In genomic region chr22:49807780-49808708, GRCh38 we compare ENCODE assay signal across 12 cellular contexts. TPM values are rescaled to one million over a fixed set of nuclear protein-coding genes. Genes with fewer than 3 reads are reported as not detected.
A peak's percentile ranks its signal among the peaks of the same experiment; 100 is the strongest.
DNase-seq lines count a peak whose midpoint lies in the region; ATAC-seq lines count a peak whose summit lies in the region.
"Had no signal": no experiment of that assay in that cellular context is flagged by ENCODE, and none has a peak within 500 bp of the region (broad histone marks: within the 10 kb centered on the region; RNA-seq: fewer than 3 reads in every experiment).

No MANE protein-coding gene starts in this region.

- no peaks in the 10 kb centered on the region for H3K9me2 ChIP-seq in GM23248 (ENCODE audit: insufficient read depth)

- in situ Hi-C loops in GM23248 (cut with MboI): no loop called here

- H3K27ac Mint-ChIP-seq in CD8-positive, alpha-beta memory T cell: peak overlapping the region; percentile 66 to 90 (median 78)
- H3K27ac Mint-ChIP-seq in activated naive CD8-positive, alpha-beta T cell treated with anti-CD3 and anti-CD28 coated beads, Interleukin-2, amount 10 ng/mL, durations not matched to agents 7 days and 5 days: peak overlapping the region; percentile 79
- H3K27ac Mint-ChIP-seq in naive thymus-derived CD4-positive, alpha-beta T cell: peak overlapping the region; percentile 78 to 98 (median 91)

- intact Hi-C loops in naive thymus-derived CD4-positive, alpha-beta T cell (cut with micrococcal nuclease): loop anchor here (1.0 to 5.0 kb wide), 6 partner anchors 19 to 110 kb away; partner anchors contain the start of genes ZBED4 (in 2 of the 2), ALG12 (in 1 of the 2), BRD1 (in 1 of the 2) and CRELD2 (in 1 of the 2)

- peaks cover 69 to 91% (median 82%) of the 10 kb centered on the region in 3 donors for H3K4me1 Mint-ChIP-seq in CD8-positive, alpha-beta memory T cell
- peaks cover 51% of the 10 kb centered on the region for H3K4me1 Mint-ChIP-seq in activated naive CD8-positive, alpha-beta T cell treated with anti-CD3 and anti-CD28 coated beads, Interleukin-2, amount 10 ng/mL, durations not matched to agents 7 days and 5 days
- peaks cover 58 to 91% (median 76%) of the 10 kb centered on the region in 7 donors for H3K4me1 Mint-ChIP-seq in naive thymus-derived CD4-positive, alpha-beta T cell

- peak; percentile 86 for ATAC-seq in activated naive CD8-positive, alpha-beta T cell treated with anti-CD3 and anti-CD28 coated beads, Interleukin-2, amount 10 ng/mL, durations not matched to agents 7 days and 5 days (ENCODE audit: low read depth)
- ATAC-seq in naive thymus-derived CD4-positive, alpha-beta T cell: peak; percentile 76

- H2AFZ ChIP-seq in GM23248: no peak overlapping the region

- WGBS in GM23248 (ENCODE audit: low coverage in 1 of 2, low lambda C conversion rate in 2 of 2, missing lambda C conversion rate in 2 of 2), 2 experiments: 91 to 92% methylated on average over 14 of the region's 14 CpGs

- H3K27me3 ChIP-seq in CD8-positive, alpha-beta memory T cell (ENCODE audit: insufficient read depth, low read length, poor library complexity, severe bottlenecking): no peaks in the 10 kb centered on the region
- H3K27me3 ChIP-seq in naive thymus-derived CD4-positive, alpha-beta T cell (ENCODE audit: control insufficient read depth in 2 of 2, insufficient read depth in 2 of 2, low read length in 2 of 2): no peaks in the 10 kb centered on the region
- H3K27me3 ChIP-seq in GM23248 (replicated peaks; ENCODE audit: insufficient read depth): no peaks in the 10 kb centered on the region

- H3K36me3 ChIP-seq in CD8-positive, alpha-beta memory T cell (ENCODE audit: insufficient read depth, low read length): peaks cover 7% of the 10 kb centered on the region
- peaks cover 0 to 12% (median 0%) of the 10 kb centered on the region in 3 experiments for H3K36me3 ChIP-seq in naive thymus-derived CD4-positive, alpha-beta T cell (ENCODE audit: control insufficient read depth in 2 of 3, insufficient read depth in 3 of 3, low read length in 3 of 3)
- H3K36me3 ChIP-seq in GM23248 (ENCODE audit: low read depth): no peaks in the 10 kb centered on the region; the same call in 1 of the 2 replicates

- H4K20me1 ChIP-seq in GM23248 (ENCODE audit: insufficient read depth): peaks cover 57% of the 10 kb centered on the region

- peak in 4 of 5 donors; percentile 28 to 72 (median 68) for DNase-seq in CD8-positive, alpha-beta memory T cell
- DNase-seq in T-helper 22 cell (ENCODE audit: low read depth) (peak; percentile 23), EL (no peak), NOMO-1 (lab: John Stamatoyannopoulos, UW; ENCODE audit: unreplicated experiment in 2 of 2) (no peak), NCI-H1105 treated with DMSO at 0.1 percent for 48 hours (lab: John Stamatoyannopoulos, UW) (no peak), GM23248 (no peak)
- no peak for DNase-seq in activated naive CD8-positive, alpha-beta T cell treated with anti-CD3 and anti-CD28 coated beads, Interleukin-2, amount 10 ng/mL, durations not matched to agents 7 days and 5 days
- peak in 7 of 9 donors; percentile 64 to 85 (median 78) for DNase-seq in naive thymus-derived CD4-positive, alpha-beta T cell
- DNase-seq: dermis blood vessel endothelial cell, NCI-H187 treated with DMSO at 0.1 percent for 48 hours had no signal

- peaks cover 100% of the 10 kb centered on the region for H3K79me2 ChIP-seq in GM23248 (ENCODE audit: insufficient read depth)

- peak overlapping the region; percentile 17 to 66 (median 49) for H3K4me3 Mint-ChIP-seq in CD8-positive, alpha-beta memory T cell
- peak overlapping the region; percentile 29 for H3K4me3 Mint-ChIP-seq in activated naive CD8-positive, alpha-beta T cell treated with anti-CD3 and anti-CD28 coated beads, Interleukin-2, amount 10 ng/mL, durations not matched to agents 7 days and 5 days
- H3K4me3 Mint-ChIP-seq in naive thymus-derived CD4-positive, alpha-beta T cell: peak overlapping the region; percentile 61 to 81 (median 68)

- no peaks in the 10 kb centered on the region for H3K9me3 Mint-ChIP-seq in CD8-positive, alpha-beta memory T cell
- no peaks in the 10 kb centered on the region for H3K9me3 Mint-ChIP-seq in activated naive CD8-positive, alpha-beta T cell treated with anti-CD3 and anti-CD28 coated beads, Interleukin-2, amount 10 ng/mL, durations not matched to agents 7 days and 5 days
- H3K9me3 Mint-ChIP-seq in naive thymus-derived CD4-positive, alpha-beta T cell: no peaks in the 10 kb centered on the region

- CTCF ChIA-PET in CD8-positive, alpha-beta memory T cell (lab: Charles Lee): no interaction called here
- CTCF ChIA-PET in naive thymus-derived CD4-positive, alpha-beta T cell (lab: Charles Lee): interaction anchor here (0.6 to 0.9 kb wide), 2 partner anchors 13 to 76 kb away, joined by 3 read pairs; no protein-coding TSS in a partner anchor

- H3K9ac ChIP-seq in GM23248: no peak overlapping the region

- H3K27me3 Mint-ChIP-seq in CD8-positive, alpha-beta memory T cell: no peaks in the 10 kb centered on the region
- no peaks in the 10 kb centered on the region for H3K27me3 Mint-ChIP-seq in activated naive CD8-positive, alpha-beta T cell treated with anti-CD3 and anti-CD28 coated beads, Interleukin-2, amount 10 ng/mL, durations not matched to agents 7 days and 5 days
- H3K27me3 Mint-ChIP-seq in naive thymus-derived CD4-positive, alpha-beta T cell: no peaks in the 10 kb centered on the region

- peaks cover 24% of the 10 kb centered on the region for H3F3A ChIP-seq in GM23248 (ENCODE audit: insufficient read depth)

- H3K36me3 Mint-ChIP-seq in CD8-positive, alpha-beta memory T cell: peaks cover 3 to 52% (median 6%) of the 10 kb centered on the region in 3 donors
- peaks cover 26% of the 10 kb centered on the region for H3K36me3 Mint-ChIP-seq in activated naive CD8-positive, alpha-beta T cell treated with anti-CD3 and anti-CD28 coated beads, Interleukin-2, amount 10 ng/mL, durations not matched to agents 7 days and 5 days
- H3K36me3 Mint-ChIP-seq in naive thymus-derived CD4-positive, alpha-beta T cell: peaks cover 0 to 34% (median 13%) of the 10 kb centered on the region in 5 donors

- no peaks in the 10 kb centered on the region for H3K9me3 ChIP-seq in CD8-positive, alpha-beta memory T cell (ENCODE audit: low read length)
- H3K9me3 ChIP-seq in naive thymus-derived CD4-positive, alpha-beta T cell (ENCODE audit: control insufficient read depth in 2 of 3, low read length in 3 of 3): no peaks in the 10 kb centered on the region
- H3K9me3 ChIP-seq in GM23248 (ENCODE audit: low read depth): no peaks in the 10 kb centered on the region

- H3K4me2 ChIP-seq in GM23248 (ENCODE audit: unreplicated experiment): no peak overlapping the region

- peak overlapping the region; percentile 35 for H3K27ac ChIP-seq in CD8-positive, alpha-beta memory T cell (ENCODE audit: low read depth, low read length)
- peak overlapping the region; percentile 43 for H3K27ac ChIP-seq in naive thymus-derived CD4-positive, alpha-beta T cell (ENCODE audit: low read depth, low read length)
- H3K27ac ChIP-seq in GM23248: no peak overlapping the region
- H3K27ac ChIP-seq: C4-2B had no signal

- peaks cover 64% of the 10 kb centered on the region for H3K4me1 ChIP-seq in CD8-positive, alpha-beta memory T cell (ENCODE audit: insufficient read depth, low read length)
- peaks cover 24 to 55% of the 10 kb centered on the region in 2 donors for H3K4me1 ChIP-seq in naive thymus-derived CD4-positive, alpha-beta T cell (ENCODE audit: control insufficient read depth in 2 of 2, insufficient read depth in 2 of 2, low read length in 2 of 2)
- peaks cover 4% of the 10 kb centered on the region; the same call in 1 of the 2 replicates for H3K4me1 ChIP-seq in GM23248 (ENCODE audit: insufficient read depth)

- POLR2A ChIA-PET in CD8-positive, alpha-beta memory T cell (lab: Charles Lee): interaction anchor here (0.8 kb wide), 1 partner anchor 9 kb away, joined by 3 read pairs; no protein-coding TSS in a partner anchor
- POLR2A ChIA-PET in activated naive CD8-positive, alpha-beta T cell treated with anti-CD3 and anti-CD28 coated beads, Interleukin-2, amount 10 ng/mL, durations not matched to agents 7 days and 5 days (lab: Charles Lee): interaction anchor here (0.7 kb wide), 1 partner anchor 609 kb away, joined by 4 read pairs; no protein-coding TSS in a partner anchor
- POLR2A ChIA-PET in naive thymus-derived CD4-positive, alpha-beta T cell (lab: Charles Lee): interaction anchor here (0.6 to 3.3 kb wide), 9 partner anchors 11 to 731 kb away, joined by 3 to 22 read pairs (median 5); partner anchors contain the start of gene BRD1

- no peak overlapping the region for H3K4me3 ChIP-seq in CD8-positive, alpha-beta memory T cell (ENCODE audit: low read length)
- H3K4me3 ChIP-seq in naive thymus-derived CD4-positive, alpha-beta T cell (ENCODE audit: low read length): no peak overlapping the region
- no peak overlapping the region for H3K4me3 ChIP-seq in GM23248
- H3K4me3 ChIP-seq: lung had no signal

RNA-seq across cellular contexts. Expression of gene BRD1, which starts 19.6 kb away (rescaled TPM):
- total RNA-seq in CD8-positive, alpha-beta memory T cell: 10 to 100 TPM; 32.9 to 35.1 TPM
- polyA plus RNA-seq in CD8-positive, alpha-beta memory T cell: 4.9 TPM
- total RNA-seq in activated naive CD8-positive, alpha-beta T cell treated with anti-CD3 and anti-CD28 coated beads, Interleukin-2, amount 10 ng/mL, durations not matched to agents 7 days and 5 days: 10 to 100 TPM; 56.7 to 56.9 TPM
- 100 to 1,000 TPM in 2 of 5 experiments, 10 to 100 TPM in 3; 50.0 to 130 (median 87.7) TPM for total RNA-seq in naive thymus-derived CD4-positive, alpha-beta T cell
- 1 to 10 TPM; 2.8 to 3.4 TPM for polyA plus RNA-seq in naive thymus-derived CD4-positive, alpha-beta T cell
- total RNA-seq in GM23248 (2014; rRNA removed; shearing (Covaris generic)): 23.1 and 24.4 TPM in 2 replicates
- polyA plus RNA-seq in GM23248 (2016; fragmentation: Nextera tagmentation; extraction: Ambion mirVana): 4.4 and 4.5 TPM in 2 replicates

RNA-seq across cellular contexts. Expression of gene ZBED4, which starts 45.6 kb away (rescaled TPM):
- 10 to 100 TPM; 24.2 to 24.3 TPM for total RNA-seq in CD8-positive, alpha-beta memory T cell
- polyA plus RNA-seq in CD8-positive, alpha-beta memory T cell: 11.1 TPM
- total RNA-seq in activated naive CD8-positive, alpha-beta T cell treated with anti-CD3 and anti-CD28 coated beads, Interleukin-2, amount 10 ng/mL, durations not matched to agents 7 days and 5 days: 10 to 100 TPM; 21.0 to 21.5 TPM
- 10 to 100 TPM; 13.6 to 20.1 (median 17.1) TPM for total RNA-seq in naive thymus-derived CD4-positive, alpha-beta T cell
- polyA plus RNA-seq in naive thymus-derived CD4-positive, alpha-beta T cell: 10 to 100 TPM in 1 of 2 donors, 1 to 10 TPM in 1; 6.0 to 10.6 TPM
- total RNA-seq in GM23248 (2014; rRNA removed; shearing (Covaris generic)): 7.7 and 8.9 TPM in 2 replicates
- 5.0 and 6.3 TPM in 2 replicates for polyA plus RNA-seq in GM23248 (2016; fragmentation: Nextera tagmentation; extraction: Ambion mirVana)

Comparison
In these comparisons a context has a peak if more than half of its experiments do, and no peak if none do; other contexts are left out.
1. DNase-seq: peak in CD8-positive, alpha-beta memory T cell (4 of 5), T-helper 22 cell (single experiment) and naive thymus-derived CD4-positive, alpha-beta T cell (7 of 9); none in activated naive CD8-positive, alpha-beta T cell treated with anti-CD3 and anti-CD28 coated beads, Interleukin-2, amount 10 ng/mL, durations not matched to agents 7 days and 5 days (single experiment), EL (single experiment), NOMO-1 (0 of 2), NCI-H1105 treated with DMSO at 0.1 percent for 48 hours (single experiment) and GM23248 (single experiment).
2. Peak in every context shown above with its lines, with median percentiles within 50 percentile points of each other: H3K27ac Mint-ChIP-seq and H3K4me3 Mint-ChIP-seq.